In genomic region chr4:149279790-149280189, GRCh38 we compare ENCODE assay signal across 19 cellular contexts.
DNase-seq lines count a peak whose midpoint lies in the region; ATAC-seq, FAIRE-seq and TF ChIP-seq lines count a peak whose summit lies in the region.
"Had no signal": no experiment of that assay in that cellular context is flagged by ENCODE, and none has a peak within 500 bp of the region (broad histone marks: within the 10 kb centered on the region; RNA-seq: fewer than 3 reads in every experiment).

No MANE protein-coding gene starts in this region.

- no peak overlapping the region for H3K27ac ChIP-seq in pancreas
- H3K27ac ChIP-seq in substantia nigra (ENCODE audit: low read depth, low read length, poor library complexity, severe bottlenecking) = no peak overlapping the region
- H3K27ac ChIP-seq: A549, HL-60, Peyer's patch had no signal

- TF ChIP-seq CTCF in brain (conservative IDR thresholded peaks at IDR 0.05) = no peak
- no peak for TF ChIP-seq CTCF in pancreas (IDR thresholded peaks at IDR 0.05)

- WGBS in pancreas, 2 donors = 39 to 46% methylated on average over 4 of the region's 4 CpGs

- H3K27me3 Mint-ChIP-seq in brain = peaks cover 3% of the 10 kb centered on the region
- H3K27me3 Mint-ChIP-seq in activated CD4-positive, alpha-beta memory T cell treated with anti-CD3 and anti-CD28 coated beads, Interleukin-2, amount 10 ng/mL, durations not matched to agents 7 days and 5 days = no peaks in the 10 kb centered on the region
- H3K27me3 Mint-ChIP-seq: B cell had no signal

- DNase-seq in AG20443 (ENCODE audit: low spot score) (peak; percentile 7), NCI-H1694 treated with DMSO at 0.1 percent for 48 hours (lab: John Stamatoyannopoulos, UW) (peak; percentile 68), left lobe of liver (ENCODE audit: low spot score) (no peak), pancreas (no peak), substantia nigra (lab: John Stamatoyannopoulos, UW) (no peak)
- no peak for DNase-seq in activated CD4-positive, alpha-beta memory T cell treated with anti-CD3 and anti-CD28 coated beads, Interleukin-2, amount 10 ng/mL, durations not matched to agents 7 days and 5 days
- DNase-seq: CD4-positive, alpha-beta memory T cell; GF-D8; MV-4-11; NCI-H1436; NCI-H226; Peyer's patch; SHP77 treated with DMSO at 0.1 percent for 48 hours had no signal

- H3K4me3 Mint-ChIP-seq in brain = peak overlapping the region in 2 of 5 experiments; percentile 8 to 15
- H3K4me3 Mint-ChIP-seq in activated CD4-positive, alpha-beta memory T cell treated with anti-CD3 and anti-CD28 coated beads, Interleukin-2, amount 10 ng/mL, durations not matched to agents 7 days and 5 days = no peak overlapping the region
- H3K4me3 Mint-ChIP-seq: B cell; CD4-positive, alpha-beta memory T cell; GM23338 had no signal

- H3K4me3 ChIP-seq in pancreas = no peak overlapping the region
- H3K4me3 ChIP-seq: A549, GM23338, Peyer's patch had no signal

- H3K36me3 Mint-ChIP-seq in brain = no peaks in the 10 kb centered on the region
- H3K36me3 Mint-ChIP-seq in activated CD4-positive, alpha-beta memory T cell treated with anti-CD3 and anti-CD28 coated beads, Interleukin-2, amount 10 ng/mL, durations not matched to agents 7 days and 5 days (ENCODE audit: low read depth) = no peaks in the 10 kb centered on the region
- H3K36me3 Mint-ChIP-seq: CD4-positive, alpha-beta memory T cell had no signal

- intact Hi-C loops in pancreas (cut with DNase I) = no loop called here

- POLR2A ChIA-PET in activated CD4-positive, alpha-beta memory T cell treated with anti-CD3 and anti-CD28 coated beads, Interleukin-2, amount 10 ng/mL, durations not matched to agents 7 days and 5 days (lab: Charles Lee) = no interaction called here

- ATAC-seq in left lobe of liver (peak; percentile 17), pancreas (no peak), GM19035 (IDR thresholded peaks at IDR 0.05; ENCODE audit: unreplicated experiment) (no peak)
- ATAC-seq: A549, GM23338 had no signal

- H3K27ac Mint-ChIP-seq in brain = peak overlapping the region in 4 of 5 experiments; percentile 1 to 11 (median 2)
- H3K27ac Mint-ChIP-seq in activated CD4-positive, alpha-beta memory T cell treated with anti-CD3 and anti-CD28 coated beads, Interleukin-2, amount 10 ng/mL, durations not matched to agents 7 days and 5 days = no peak overlapping the region
- H3K27ac Mint-ChIP-seq: B cell; CD4-positive, alpha-beta memory T cell; GM23338 had no signal

- H3K4me1 ChIP-seq in pancreas = no peaks in the 10 kb centered on the region
- H3K4me1 ChIP-seq: A549, Peyer's patch had no signal

- FAIRE-seq in pancreas (lab: Jason Lieb, UNC) = no peak
- FAIRE-seq: A549 had no signal

- H3K27me3 ChIP-seq in pancreas = no peaks in the 10 kb centered on the region
- H3K27me3 ChIP-seq: Peyer's patch had no signal

- CTCF ChIA-PET in activated CD4-positive, alpha-beta memory T cell treated with anti-CD3 and anti-CD28 coated beads, Interleukin-2, amount 10 ng/mL, durations not matched to agents 7 days and 5 days (lab: Charles Lee) = no interaction called here

- no peaks in the 10 kb centered on the region for H3K36me3 ChIP-seq in pancreas
- H3K36me3 ChIP-seq: Peyer's patch had no signal

- H3K4me1 Mint-ChIP-seq in brain = peaks cover 17% of the 10 kb centered on the region
- H3K4me1 Mint-ChIP-seq in activated CD4-positive, alpha-beta memory T cell treated with anti-CD3 and anti-CD28 coated beads, Interleukin-2, amount 10 ng/mL, durations not matched to agents 7 days and 5 days = no peaks in the 10 kb centered on the region
- H3K4me1 Mint-ChIP-seq: B cell; CD4-positive, alpha-beta memory T cell; GM23338 had no signal

- no peaks in the 10 kb centered on the region for H3K9me3 ChIP-seq in pancreas
- H3K9me3 ChIP-seq: A549, Peyer's patch had no signal

- H3K9me3 Mint-ChIP-seq in brain = peaks cover 0 to 4% (median 0%) of the 10 kb centered on the region in 5 experiments
- no peaks in the 10 kb centered on the region for H3K9me3 Mint-ChIP-seq in activated CD4-positive, alpha-beta memory T cell treated with anti-CD3 and anti-CD28 coated beads, Interleukin-2, amount 10 ng/mL, durations not matched to agents 7 days and 5 days
- H3K9me3 Mint-ChIP-seq: GM23338 had no signal

Comparison
In these comparisons a context has a peak if more than half of its experiments do, and no peak if none do; other contexts are left out.
1. DNase-seq: peak in AG20443 (single experiment) and NCI-H1694 treated with DMSO at 0.1 percent for 48 hours (single experiment); none in left lobe of liver (single experiment), pancreas (0 of 6), activated CD4-positive, alpha-beta memory T cell treated with anti-CD3 and anti-CD28 coated beads, Interleukin-2, amount 10 ng/mL, durations not matched to agents 7 days and 5 days (single experiment) and substantia nigra (0 of 49).